Comparison of ENCODE assay signal across 14 cellular contexts in the genomic region with DNA sequence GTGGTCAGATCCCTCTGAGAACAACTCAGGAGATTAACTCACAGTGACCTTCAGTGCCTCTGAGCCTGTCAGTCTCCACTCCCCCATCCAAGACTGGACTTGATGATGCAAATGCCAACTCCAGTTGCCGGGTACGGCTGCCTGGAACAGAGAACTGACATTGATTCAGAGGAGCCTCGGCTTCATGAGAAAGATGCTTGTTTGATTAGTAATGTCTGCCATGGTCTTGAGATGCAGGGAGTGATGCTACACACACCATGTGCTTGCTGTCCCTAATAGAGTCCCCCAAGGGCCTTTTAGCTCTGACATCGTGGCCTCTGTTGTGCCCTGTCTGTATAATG. TPM values are rescaled to one million over a fixed set of nuclear protein-coding genes. Genes with fewer than 3 reads are reported as not detected.
A peak's percentile ranks its signal among the peaks of the same experiment; 100 is the strongest.
DNase-seq lines count a peak whose midpoint lies in the region; ATAC-seq and TF ChIP-seq lines count a peak whose summit lies in the region.
"Had no signal": no experiment of that assay in that cellular context is flagged by ENCODE, and none has a peak within 500 bp of the region (broad histone marks: within the 10 kb centered on the region; RNA-seq: fewer than 3 reads in every experiment).

No MANE protein-coding gene starts in this region.

- H2BK120ac ChIP-seq in neuronal stem cell (ENCODE audit: low read depth, low read length): no peak overlapping the region

- peaks cover 7% of the 10 kb centered on the region for H3K4me1 Mint-ChIP-seq in chondrocyte (ENCODE audit: low read depth)
- H3K4me1 Mint-ChIP-seq in osteocyte (ENCODE audit: unreplicated experiment): peaks cover 7% of the 10 kb centered on the region

- no peak overlapping the region for H4K91ac ChIP-seq in neuronal stem cell (ENCODE audit: low read depth, low read length, poor library complexity)

- DNase-seq in Right ventricle myocardium superior: no peak
- no peak for DNase-seq in cardiac septum (ENCODE audit: low spot score)
- DNase-seq in chondrocyte (ENCODE audit: low spot score): peak; percentile 21
- DNase-seq in osteocyte (ENCODE audit: extremely low spot score, unreplicated experiment): peak; percentile 38
- DNase-seq in neuronal stem cell (ENCODE audit: low spot score): no peak
- DNase-seq in HuH-7 (ENCODE audit: low spot score): no peak
- DNase-seq in G401 (ENCODE audit: low spot score): no peak
- DNase-seq: AML-193, MV-4-11, NCI-H187 treated with DMSO at 0.1 percent for 48 hours, NCI-H526 treated with DMSO at 0.1 percent for 48 hours, SHP77 treated with DMSO at 0.1 percent for 48 hours had no signal

- H3K4me1 ChIP-seq in neuronal stem cell (ENCODE audit: control insufficient read depth in 2 of 2, insufficient read depth in 1 of 2, low read depth in 1 of 2, low read length in 2 of 2): no peaks in the 10 kb centered on the region

- H3K27ac ChIP-seq in neuronal stem cell (replicated peaks; ENCODE audit: low read length): no peak overlapping the region

- no peak overlapping the region for H3K9ac ChIP-seq in neuronal stem cell (ENCODE audit: low read depth, low read length, poor library complexity)

- no peak overlapping the region for H4K8ac ChIP-seq in neuronal stem cell (ENCODE audit: low read depth, low read length)

- no peak overlapping the region for H2AFZ ChIP-seq in neuronal stem cell (ENCODE audit: low read length)

- H3K9me3 Mint-ChIP-seq in chondrocyte (ENCODE audit: low read depth): no peaks in the 10 kb centered on the region
- no peaks in the 10 kb centered on the region for H3K9me3 Mint-ChIP-seq in osteocyte (ENCODE audit: unreplicated experiment)

- WGBS in neuronal stem cell (ENCODE audit: extremely low coverage in 2 of 2, insufficient read length in 2 of 2, insufficient replicate concordance in 1 of 2), 2 donors: no CpG with 5 or more reads among the region's 4 CpGs

- no peak for TF ChIP-seq CTCF in chondrocyte (IDR thresholded peaks at IDR 0.05)
- TF ChIP-seq CTCF in osteocyte (IDR thresholded peaks at IDR 0.05): no peak

- in situ Hi-C loops in G401 (cut with HindIII; ENCODE audit: low sequenced_read_pairs): no loop called here

- peaks cover 6% of the 10 kb centered on the region for H3K27me3 Mint-ChIP-seq in chondrocyte (ENCODE audit: low read depth)
- peaks cover 22% of the 10 kb centered on the region for H3K27me3 Mint-ChIP-seq in osteocyte (ENCODE audit: unreplicated experiment)

- H3K36me3 Mint-ChIP-seq in chondrocyte (ENCODE audit: low read depth) (no peaks in the 10 kb centered on the region), osteocyte (ENCODE audit: unreplicated experiment) (no peaks in the 10 kb centered on the region)

- no peak overlapping the region for H2AK5ac ChIP-seq in neuronal stem cell (ENCODE audit: low read depth, low read length)

- no peaks in the 10 kb centered on the region for H3K79me1 ChIP-seq in neuronal stem cell (ENCODE audit: low read depth, low read length)

- H3K14ac ChIP-seq in neuronal stem cell (ENCODE audit: low read length): no peak overlapping the region

- intact Hi-C loops in Right ventricle myocardium superior (cut with DNase I) (loop anchor here (5.0 kb wide), 1 partner anchor 92 kb away; no protein-coding TSS in a partner anchor), cardiac septum (cut with DNase I) (no loop called here)

- H3K4me3 ChIP-seq in neuronal stem cell (ENCODE audit: low read length in 2 of 2): no peak overlapping the region
- H3K4me3 ChIP-seq: HAP-1 had no signal

- peaks cover 0 to 70% (median 0%) of the 10 kb centered on the region in 3 experiments for H3K27me3 ChIP-seq in neuronal stem cell (ENCODE audit: control insufficient read depth in 3 of 3, insufficient read depth in 3 of 3, low read depth in 1 of 3, low read length in 3 of 3)

- ATAC-seq in Right ventricle myocardium superior (ENCODE audit: poor library complexity): peak; percentile 32

- H2BK12ac ChIP-seq in neuronal stem cell (ENCODE audit: low read length): no peak overlapping the region

- H3K23ac ChIP-seq in neuronal stem cell (ENCODE audit: low read depth, low read length, poor library complexity): no peak overlapping the region

- no peak overlapping the region for H3K4me2 ChIP-seq in neuronal stem cell (ENCODE audit: insufficient read depth, low read length, poor library complexity, severe bottlenecking)

- no peaks in the 10 kb centered on the region for H3K9me3 ChIP-seq in neuronal stem cell (replicated peaks in 1 of 2; ENCODE audit: control insufficient read depth in 2 of 2, insufficient read depth in 1 of 2, low read depth in 1 of 2, low read length in 2 of 2)
- H3K9me3 ChIP-seq: Caco-2, HAP-1 had no signal

- no peaks in the 10 kb centered on the region for H3K36me3 ChIP-seq in neuronal stem cell (replicated peaks in 1 of 2; ENCODE audit: control insufficient read depth in 2 of 2, insufficient read depth in 2 of 2, low read length in 2 of 2)
- H3K36me3 ChIP-seq: HAP-1 had no signal

- no peak overlapping the region for H2BK5ac ChIP-seq in neuronal stem cell (ENCODE audit: low read length)

- H3K4ac ChIP-seq in neuronal stem cell (ENCODE audit: low read length): no peak overlapping the region

- no peak overlapping the region for H2BK15ac ChIP-seq in neuronal stem cell (ENCODE audit: low read length)

- H3K18ac ChIP-seq in neuronal stem cell (ENCODE audit: low read length): no peak overlapping the region

- no peak overlapping the region for H3K27ac Mint-ChIP-seq in chondrocyte (ENCODE audit: unreplicated experiment)
- H3K27ac Mint-ChIP-seq in osteocyte (ENCODE audit: unreplicated experiment): no peak overlapping the region

- H3K4me3 Mint-ChIP-seq in chondrocyte (ENCODE audit: unreplicated experiment): no peak overlapping the region
- H3K4me3 Mint-ChIP-seq in osteocyte (ENCODE audit: unreplicated experiment): no peak overlapping the region

RNA-seq across cellular contexts. Expression of gene LRP8, which starts 51.8 kb away (rescaled TPM):
- 1.5 TPM for total RNA-seq in Right ventricle myocardium superior
- total RNA-seq in cardiac septum: 2.3 TPM
- total RNA-seq in chondrocyte: 7.1 to 14.5 TPM (median 8.3 TPM) in 3 replicates
- total RNA-seq in osteocyte: 4.4 and 6.3 TPM in 2 replicates
- polyA plus RNA-seq in neuronal stem cell (2013, experiment 1 of 2): 23.6 TPM
- polyA plus RNA-seq in neuronal stem cell (2013, experiment 2 of 2): 22.6 TPM
- 7.0 and 8.0 TPM in 2 replicates for total RNA-seq in G401 (2014; rRNA removed; shearing (Covaris generic))

Comparison
In these comparisons a context has a peak if more than half of its experiments do, and no peak if none do; other contexts are left out.
1. DNase-seq: peak in chondrocyte (single experiment) and osteocyte (single experiment); none in Right ventricle myocardium superior (single experiment), cardiac septum (single experiment), neuronal stem cell (single experiment), HuH-7 (single experiment) and G401 (single experiment).